In genomic region chr2:127961729-127962128, GRCh38 we compare ENCODE assay signal across 1 cellular context.
TF ChIP-seq lines count a peak whose summit lies in the region.

No MANE protein-coding gene starts in this region.

TF ChIP-seq in GM23338, 12 proteins besides CTCF, POLR2A, EP300 and RAD21 (continued from another document):
- no peak for TF ChIP-seq REST (IDR thresholded peaks at IDR 0.05; ENCODE audit: unreplicated experiment)
- TF ChIP-seq JUNB (IDR thresholded peaks at IDR 0.05; ENCODE audit: unreplicated experiment): no peak
- TF ChIP-seq STAT1 (IDR thresholded peaks at IDR 0.05; ENCODE audit: unreplicated experiment): no peak
